In the genomic region with DNA sequence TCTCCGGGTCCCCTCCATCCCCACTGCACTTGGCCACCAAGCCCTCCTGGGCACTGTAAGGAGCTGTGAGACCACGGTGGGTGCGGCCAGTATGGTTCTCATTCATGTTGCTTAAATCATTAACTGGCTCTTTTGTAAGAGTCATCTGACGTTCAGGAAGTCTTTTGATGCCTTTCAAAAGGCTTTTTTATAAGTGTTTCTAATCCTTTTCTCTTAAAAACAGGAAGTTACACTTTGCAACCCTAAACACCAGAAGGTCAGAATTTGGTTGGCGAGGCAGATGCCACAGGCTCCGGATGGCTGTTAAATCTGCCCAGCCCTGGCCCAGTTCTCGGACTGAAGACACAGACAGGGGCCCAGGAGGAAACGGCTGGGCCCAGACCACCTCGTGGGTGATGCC, we compare ENCODE assay signal across 15 cellular contexts. TPM values are rescaled to one million over a fixed set of nuclear protein-coding genes. Genes with fewer than 3 reads are reported as not detected.
DNase-seq lines count a peak whose midpoint lies in the region; ATAC-seq and TF ChIP-seq lines count a peak whose summit lies in the region.
"Had no signal": no experiment of that assay in that cellular context is flagged by ENCODE, and none has a peak within 500 bp of the region (broad histone marks: within the 10 kb centered on the region; RNA-seq: fewer than 3 reads in every experiment).

No MANE protein-coding gene starts in this region.

- no peak overlapping the region for H3K4me3 Mint-ChIP-seq in activated CD4-positive, alpha-beta T cell treated with anti-CD3 and anti-CD28 coated beads, Interleukin-2, amount 10 ng/mL, durations not matched to agents 7 days and 5 days
- no peak overlapping the region for H3K4me3 Mint-ChIP-seq in stimulated activated naive B cell treated with anti-CD40 and anti-IgM and Interleukin-4, amounts not matched to agents 10 μg/mL and 1 μg/mL and 100 μg/mL, for 72 hours

- H3K9me3 ChIP-seq in Loucy (ENCODE audit: insufficient read depth, low read depth, low read length), result no peaks in the 10 kb centered on the region
- H3K9me3 ChIP-seq: heart right ventricle, MG63, neutrophil, thoracic aorta had no signal

- CTCF ChIA-PET in activated CD4-positive, alpha-beta T cell treated with anti-CD3 and anti-CD28 coated beads, Interleukin-2, amount 10 ng/mL, durations not matched to agents 7 days and 5 days (lab: Charles Lee), result no interaction called here

- H2AFZ ChIP-seq in Loucy (ENCODE audit: low read length), result no peak overlapping the region

- no peaks in the 10 kb centered on the region for H3K9me3 Mint-ChIP-seq in activated CD4-positive, alpha-beta T cell treated with anti-CD3 and anti-CD28 coated beads, Interleukin-2, amount 10 ng/mL, durations not matched to agents 7 days and 5 days
- peaks cover 0 to 2% of the 10 kb centered on the region in 2 donors for H3K9me3 Mint-ChIP-seq in stimulated activated naive B cell treated with anti-CD40 and anti-IgM and Interleukin-4, amounts not matched to agents 10 μg/mL and 1 μg/mL and 100 μg/mL, for 72 hours

- no peak overlapping the region for H3K4me3 ChIP-seq in Loucy (ENCODE audit: low read length, poor library complexity, severe bottlenecking)
- H3K4me3 ChIP-seq: heart right ventricle, MG63, thoracic aorta had no signal

- H3K4me1 Mint-ChIP-seq in activated CD4-positive, alpha-beta T cell treated with anti-CD3 and anti-CD28 coated beads, Interleukin-2, amount 10 ng/mL, durations not matched to agents 7 days and 5 days, result peaks cover 15% of the 10 kb centered on the region
- H3K4me1 Mint-ChIP-seq in stimulated activated naive B cell treated with anti-CD40 and anti-IgM and Interleukin-4, amounts not matched to agents 10 μg/mL and 1 μg/mL and 100 μg/mL, for 72 hours, result peaks cover 7 to 18% of the 10 kb centered on the region in 2 donors

- H3F3A ChIP-seq in Loucy (ENCODE audit: low read depth), result no peaks in the 10 kb centered on the region

- DNase-seq in activated CD4-positive, alpha-beta T cell treated with anti-CD3 and anti-CD28 coated beads, Interleukin-2, amount 10 ng/mL, durations not matched to agents 7 days and 5 days, result no peak
- no peak for DNase-seq in activated CD4-positive, alpha-beta T cell treated with anti-CD3 and anti-CD28 coated beads for 48 hours
- DNase-seq in UCSD-AML1 (lab: John Stamatoyannopoulos, UW; ENCODE audit: unreplicated experiment) (peak; percentile 53), ureter (ENCODE audit: low spot score) (no peak), SHP77 treated with DMSO at 0.1 percent for 48 hours (lab: John Stamatoyannopoulos, UW) (no peak), T1000 (lab: John Stamatoyannopoulos, UW) (no peak)
- peak; percentile 5 for DNase-seq in stimulated activated naive B cell treated with anti-CD40 and anti-IgM and Interleukin-4, amounts not matched to agents 10 μg/mL and 1 μg/mL and 100 μg/mL, for 72 hours
- DNase-seq: heart right ventricle, MG63, T-helper 9 cell had no signal

- ATAC-seq in stimulated activated naive B cell treated with anti-CD40 and anti-IgM and Interleukin-4, amounts not matched to agents 10 μg/mL and 1 μg/mL and 100 μg/mL, for 72 hours (replicated peaks), result peak; percentile 79 to 87
- ATAC-seq: heart right ventricle had no signal

- POLR2A ChIA-PET in activated CD4-positive, alpha-beta T cell treated with anti-CD3 and anti-CD28 coated beads, Interleukin-2, amount 10 ng/mL, durations not matched to agents 7 days and 5 days (lab: Charles Lee), result no interaction called here

- H3K27me3 Mint-ChIP-seq in activated CD4-positive, alpha-beta T cell treated with anti-CD3 and anti-CD28 coated beads, Interleukin-2, amount 10 ng/mL, durations not matched to agents 7 days and 5 days, result peaks cover 4% of the 10 kb centered on the region
- H3K27me3 Mint-ChIP-seq in stimulated activated naive B cell treated with anti-CD40 and anti-IgM and Interleukin-4, amounts not matched to agents 10 μg/mL and 1 μg/mL and 100 μg/mL, for 72 hours, result peaks cover 13 to 18% of the 10 kb centered on the region in 2 donors

- H3K9me2 ChIP-seq in Loucy (replicated peaks; ENCODE audit: low read depth, low read length), result no peaks in the 10 kb centered on the region

- no peaks in the 10 kb centered on the region for H4K20me1 ChIP-seq in Loucy (ENCODE audit: insufficient read depth, low read length, poor library complexity, severe bottlenecking)

- peaks cover 21% of the 10 kb centered on the region for H3K4me1 ChIP-seq in Loucy (ENCODE audit: insufficient read depth, low read length, poor library complexity, severe bottlenecking)

- no peaks in the 10 kb centered on the region for H3K27me3 ChIP-seq in Loucy (ENCODE audit: insufficient read depth, low read length, poor library complexity, severe bottlenecking)
- H3K27me3 ChIP-seq: MG63 had no signal

- no peaks in the 10 kb centered on the region for H3K36me3 ChIP-seq in Loucy (ENCODE audit: insufficient read depth, low read length)
- H3K36me3 ChIP-seq: heart right ventricle, MG63, neutrophil, thoracic aorta had no signal

- no peaks in the 10 kb centered on the region for H3K79me2 ChIP-seq in Loucy (ENCODE audit: insufficient read depth, low read length)

- H3K36me3 Mint-ChIP-seq in activated CD4-positive, alpha-beta T cell treated with anti-CD3 and anti-CD28 coated beads, Interleukin-2, amount 10 ng/mL, durations not matched to agents 7 days and 5 days (ENCODE audit: low read depth), result no peaks in the 10 kb centered on the region
- no peaks in the 10 kb centered on the region for H3K36me3 Mint-ChIP-seq in stimulated activated naive B cell treated with anti-CD40 and anti-IgM and Interleukin-4, amounts not matched to agents 10 μg/mL and 1 μg/mL and 100 μg/mL, for 72 hours

- no peak overlapping the region for H3K9ac ChIP-seq in Loucy (ENCODE audit: low read depth, low read length, poor library complexity, severe bottlenecking)

- peak overlapping the region; percentile 56 for H3K4me2 ChIP-seq in Loucy (ENCODE audit: low read depth, low read length, poor library complexity, severe bottlenecking)

- H3K27ac Mint-ChIP-seq in activated CD4-positive, alpha-beta T cell treated with anti-CD3 and anti-CD28 coated beads, Interleukin-2, amount 10 ng/mL, durations not matched to agents 7 days and 5 days, result peak overlapping the region; percentile 48
- peak overlapping the region; percentile 37 for H3K27ac Mint-ChIP-seq in stimulated activated naive B cell treated with anti-CD40 and anti-IgM and Interleukin-4, amounts not matched to agents 10 μg/mL and 1 μg/mL and 100 μg/mL, for 72 hours

- TF ChIP-seq CTCF in Loucy (conservative IDR thresholded peaks at IDR 0.05; ENCODE audit: low read length), result no peak

RNA-seq across cellular contexts. Expression of a gene that starts 26.1 kb away (rescaled TPM):
- total RNA-seq in activated CD4-positive, alpha-beta T cell treated with anti-CD3 and anti-CD28 coated beads, Interleukin-2, amount 10 ng/mL, durations not matched to agents 7 days and 5 days, result not detected
- total RNA-seq in ureter, result 0.47 TPM
- total RNA-seq: A172, endothelial cell of umbilical vein had no signal

Comparison
In these comparisons a context has a peak if more than half of its experiments do, and no peak if none do; other contexts are left out.
1. DNase-seq: peak in UCSD-AML1 (single experiment) and stimulated activated naive B cell treated with anti-CD40 and anti-IgM and Interleukin-4, amounts not matched to agents 10 μg/mL and 1 μg/mL and 100 μg/mL, for 72 hours (single experiment); none in activated CD4-positive, alpha-beta T cell treated with anti-CD3 and anti-CD28 coated beads, Interleukin-2, amount 10 ng/mL, durations not matched to agents 7 days and 5 days (single experiment), activated CD4-positive, alpha-beta T cell treated with anti-CD3 and anti-CD28 coated beads for 48 hours (single experiment), ureter (single experiment), SHP77 treated with DMSO at 0.1 percent for 48 hours (single experiment) and T1000 (single experiment).